8 cellular contexts compared by ENCODE assay signal in the genomic region with DNA sequence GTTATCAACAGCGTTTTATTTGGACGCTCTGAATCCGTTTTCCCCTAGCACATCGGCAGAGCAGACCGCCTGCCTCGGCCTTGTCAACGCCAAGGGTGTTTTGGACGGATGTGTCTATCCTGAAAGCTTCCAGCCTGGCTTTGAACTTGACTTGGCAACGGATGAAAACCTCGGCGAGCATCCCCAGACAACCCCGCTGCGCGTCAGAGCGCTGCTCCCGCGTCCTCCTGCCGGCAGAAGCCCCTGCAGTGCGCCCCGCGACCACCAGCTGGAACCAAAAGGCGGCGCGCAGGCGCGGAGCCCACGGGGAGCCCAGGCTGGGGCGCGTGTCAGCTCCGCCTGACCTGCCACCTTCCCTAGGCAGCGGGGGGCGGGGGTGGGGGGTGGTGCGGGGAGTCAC. TPM values are rescaled to one million over a fixed set of nuclear protein-coding genes. Genes with fewer than 3 reads are reported as not detected.
A peak's percentile ranks its signal among the peaks of the same experiment; 100 is the strongest.
DNase-seq lines count a peak whose midpoint lies in the region; ATAC-seq and TF ChIP-seq lines count a peak whose summit lies in the region.

No MANE protein-coding gene starts in this region.

- H3K4me1 ChIP-seq in HUES64 (ENCODE audit: insufficient read depth, low read length), result no peaks in the 10 kb centered on the region

- peak overlapping the region; percentile 35 for H3K4me3 ChIP-seq in HUES64 (ENCODE audit: low read length)
- H3K4me3 ChIP-seq in choroid plexus epithelial cell (ENCODE audit: low read depth, low read length), result peak overlapping the region; percentile 45

- no peaks in the 10 kb centered on the region for H3K9me3 ChIP-seq in HUES64 (ENCODE audit: insufficient read depth, low read depth, low read length)

- peak; percentile 39 for TF ChIP-seq CTCF in choroid plexus epithelial cell (conservative IDR thresholded peaks at IDR 0.05; ENCODE audit: low read depth, low read length)

- no peaks in the 10 kb centered on the region for H3K36me3 ChIP-seq in HUES64 (ENCODE audit: insufficient read depth, low read length)

- no peak overlapping the region for H3K9ac ChIP-seq in HUES64 (ENCODE audit: low read depth, low read length)

- H3K27ac ChIP-seq in HUES64 (ENCODE audit: low read depth, low read length), result no peak overlapping the region

- WGBS in HUES64, result 4% methylated on average over 29 of the region's 33 CpGs

- no peak for ATAC-seq in HG03442 (IDR thresholded peaks at IDR 0.05; ENCODE audit: unreplicated experiment)
- no peak for ATAC-seq in GM18861 (IDR thresholded peaks at IDR 0.05; ENCODE audit: unreplicated experiment)

- H3K27me3 ChIP-seq in HUES64 (ENCODE audit: insufficient read depth, low read length), result peaks cover 28% of the 10 kb centered on the region

- DNase-seq in choroid plexus epithelial cell (ENCODE audit: low read depth) (peak; percentile 92), islet precursor cell (peak; percentile 75), smooth muscle cell of the brain vasculature (ENCODE audit: low read depth, low spot score) (peak; percentile 39), NCI-H345 (lab: John Stamatoyannopoulos, UW) (no peak), NCI-H1105 (lab: John Stamatoyannopoulos, UW) (no peak)

RNA-seq across cellular contexts. Expression of gene ARL8B, which starts 26.2 kb away (rescaled TPM):
- polyA plus RNA-seq in HUES64 (2013, experiment 1 of 2), result 39.0 TPM
- 44.1 TPM for polyA plus RNA-seq in HUES64 (2013, experiment 2 of 2)

Comparison
In these comparisons a context has a peak if more than half of its experiments do, and no peak if none do; other contexts are left out.
1. DNase-seq: peak in choroid plexus epithelial cell (single experiment), islet precursor cell (single experiment) and smooth muscle cell of the brain vasculature (single experiment); none in NCI-H345 (single experiment) and NCI-H1105 (single experiment).